In genomic region chr11:63573881-63574855, GRCh38 we compare ENCODE assay signal across 8 cellular contexts. TPM values are rescaled to one million over a fixed set of nuclear protein-coding genes. Genes with fewer than 3 reads are reported as not detected.
DNase-seq lines count a peak whose midpoint lies in the region; ATAC-seq, FAIRE-seq and TF ChIP-seq lines count a peak whose summit lies in the region.

No MANE protein-coding gene starts in this region.

- TF ChIP-seq CTCF in GM10248 (IDR thresholded peaks at IDR 0.05; ENCODE audit: control extremely low read depth, extremely low read depth, low read depth, missing control alignments) (no peak), K562 (IDR thresholded peaks at IDR 0.05 in 2 of 3, conservative IDR thresholded peaks at IDR 0.05 in 1 of 3; ENCODE audit: insufficient read depth in 2 of 3, low read depth in 1 of 3, low read length in 3 of 3) (peak; percentile 31 to 42 (median 38); a peak in 4 of 6 replicates), left lung (IDR thresholded peaks at IDR 0.05) (no peak), endothelial cell (IDR thresholded peaks at IDR 0.05; ENCODE audit: unreplicated experiment) (no peak)

- FAIRE-seq in K562 (lab: Jason Lieb, UNC): peak; percentile 93

- intact Hi-C loops in K562 (cut with micrococcal nuclease): no loop called here
- intact Hi-C loops in left lung (cut with DNase I): no loop called here

- no peaks in the 10 kb centered on the region for H4K20me1 ChIP-seq in K562 (replicated peaks; ENCODE audit: control insufficient read depth, insufficient read depth, low read length)

- H3K27me3 ChIP-seq in K562 (ENCODE audit: control insufficient read depth in 2 of 2, insufficient read depth in 2 of 2, low read length in 2 of 2) (no peaks in the 10 kb centered on the region), left lung (no peaks in the 10 kb centered on the region)

- H3K27ac ChIP-seq in K562 (ENCODE audit: extremely low read depth, low read depth, low read length): peak overlapping the region; percentile 61
- peak overlapping the region; percentile 74 for H3K27ac ChIP-seq in left lung

- H3K79me2 ChIP-seq in K562 (ENCODE audit: control insufficient read depth, insufficient read depth, low read length): no peaks in the 10 kb centered on the region

- WGBS in K562 (ENCODE audit: insufficient coverage, low coverage, missing lambda C conversion rate): 34% methylated on average over 15 of the region's 15 CpGs

- H3K9me1 ChIP-seq in K562 (ENCODE audit: control insufficient read depth, insufficient read depth, low read length): no peaks in the 10 kb centered on the region

- H3K9ac ChIP-seq in K562 (ENCODE audit: insufficient read depth in 1 of 2, low read depth in 2 of 2, low read length in 2 of 2): peak overlapping the region in 1 of 2 experiments; percentile 52; a peak in 2 of 4 replicates

- peak overlapping the region; percentile 79 for H3K4me3 Mint-ChIP-seq in stimulated activated naive CD8-positive, alpha-beta T cell treated with anti-CD3 and anti-CD28 coated beads, Interleukin-15, Interleukin-2, amounts not matched to agents 100 ng/mL and 50 ng/mL, for 24 hours
- no peak overlapping the region for H3K4me3 Mint-ChIP-seq in endothelial cell (ENCODE audit: unreplicated experiment)

- ATAC-seq in K562 (peak; percentile 99), left lung (peak; percentile 97)

- peak; percentile 20 to 42 for TF ChIP-seq RAD21 in K562 (CRISPR knock-in tag; conservative IDR thresholded peaks at IDR 0.05 in 1 of 2, IDR thresholded peaks at IDR 0.05 in 1 of 2)

- peaks cover 27% of the 10 kb centered on the region for H3K4me1 Mint-ChIP-seq in stimulated activated naive CD8-positive, alpha-beta T cell treated with anti-CD3 and anti-CD28 coated beads, Interleukin-15, Interleukin-2, amounts not matched to agents 100 ng/mL and 50 ng/mL, for 24 hours (ENCODE audit: low read depth)
- H3K4me1 Mint-ChIP-seq in endothelial cell (ENCODE audit: unreplicated experiment): no peaks in the 10 kb centered on the region

- BruUV-seq in K562 (replicated peaks; lab: Mats Ljungman, UMichigan): no TSS peak

- H3K9me3 Mint-ChIP-seq in stimulated activated naive CD8-positive, alpha-beta T cell treated with anti-CD3 and anti-CD28 coated beads, Interleukin-15, Interleukin-2, amounts not matched to agents 100 ng/mL and 50 ng/mL, for 24 hours: no peaks in the 10 kb centered on the region
- H3K9me3 Mint-ChIP-seq in endothelial cell (ENCODE audit: unreplicated experiment): no peaks in the 10 kb centered on the region

- H3K36me3 Mint-ChIP-seq in stimulated activated naive CD8-positive, alpha-beta T cell treated with anti-CD3 and anti-CD28 coated beads, Interleukin-15, Interleukin-2, amounts not matched to agents 100 ng/mL and 50 ng/mL, for 24 hours (ENCODE audit: low read depth): peaks cover 3% of the 10 kb centered on the region
- peaks cover 12% of the 10 kb centered on the region for H3K36me3 Mint-ChIP-seq in endothelial cell (ENCODE audit: low read depth, unreplicated experiment)

- TF ChIP-seq POLR2A in K562 (conservative IDR thresholded peaks at IDR 0.05): peak; percentile 46

- peak overlapping the region; percentile 88 for H2AFZ ChIP-seq in K562 (ENCODE audit: low read depth, low read length)

- no peaks in the 10 kb centered on the region for H3K27me3 Mint-ChIP-seq in stimulated activated naive CD8-positive, alpha-beta T cell treated with anti-CD3 and anti-CD28 coated beads, Interleukin-15, Interleukin-2, amounts not matched to agents 100 ng/mL and 50 ng/mL, for 24 hours
- no peaks in the 10 kb centered on the region for H3K27me3 Mint-ChIP-seq in endothelial cell (ENCODE audit: unreplicated experiment)

- H3K27ac Mint-ChIP-seq in stimulated activated naive CD8-positive, alpha-beta T cell treated with anti-CD3 and anti-CD28 coated beads, Interleukin-15, Interleukin-2, amounts not matched to agents 100 ng/mL and 50 ng/mL, for 24 hours: peak overlapping the region; percentile 84
- H3K27ac Mint-ChIP-seq in endothelial cell (ENCODE audit: unreplicated experiment): no peak overlapping the region

- peak overlapping the region; percentile 72 for H3K4me2 ChIP-seq in K562 (ENCODE audit: insufficient read depth, low read length)

- peak overlapping the region; percentile 7; the same call in 1 of the 2 replicates for H3K4me3 ChIP-seq in K562
- peak overlapping the region; percentile 2 to 28 for H3K4me3 ChIP-seq in left lung

- TF ChIP-seq EP300 in K562 (IDR thresholded peaks at IDR 0.05; ENCODE audit: low read length): peak; percentile 27; the same call in 1 of the 2 replicates

- DNase-seq in A172 (ENCODE audit: low spot score): peak; percentile 74
- DNase-seq in GM10248 (ENCODE audit: extremely low spot score): peak; percentile 26
- peak; percentile 90 for DNase-seq in NCI-H2029 (lab: John Stamatoyannopoulos, UW)
- peak; percentile 34 to 90 (median 64) for DNase-seq in K562 (ENCODE audit: extremely low read depth in 1 of 4, low spot score in 3 of 4)
- peak in 1 of 2 donors; percentile 45 for DNase-seq in left lung
- DNase-seq in endothelial cell (ENCODE audit: low spot score): no peak
- no peak for DNase-seq in NCI-H748 (lab: John Stamatoyannopoulos, UW; ENCODE audit: unreplicated experiment)

- CTCF ChIA-PET in GM10248 (lab: Yijun Ruan, JAX): interaction anchor here (1.1 kb wide), 2 partner anchors 10 to 13 kb away, joined by 3 to 5 read pairs; no protein-coding TSS in a partner anchor
- CTCF ChIA-PET in K562 (lab: Yijun Ruan, JAX; ENCODE audit: low intra/inter-chr PET ratio): no interaction called here

- peaks cover 3% of the 10 kb centered on the region; the same call in 1 of the 2 replicates for H3K9me3 ChIP-seq in K562 (replicated peaks; ENCODE audit: control insufficient read depth, insufficient read depth, low read depth, low read length)
- H3K9me3 ChIP-seq in left lung: no peaks in the 10 kb centered on the region

- POLR2A ChIA-PET in GM10248 (lab: Yijun Ruan, JAX) (interaction anchor here (0.7 kb wide), 1 partner anchor 1739 kb away, joined by 5 read pairs; no protein-coding TSS in a partner anchor), K562 (lab: Yijun Ruan, JAX) (interaction anchor here (0.6 to 1.5 kb wide), 6 partner anchors 9 to 95 kb away, joined by 3 to 6 read pairs (median 3); partner anchors contain the start of gene LGALS12)

- in situ Hi-C loops in K562 (cut with MboI): no loop called here

- H3K4me1 ChIP-seq in K562 (replicated peaks in 1 of 2; ENCODE audit: control insufficient read depth in 2 of 2, insufficient read depth in 2 of 2, low read length in 2 of 2): peaks cover 6 to 15% of the 10 kb centered on the region in 2 experiments; a peak in 3 of 5 replicates
- peaks cover 22 to 23% of the 10 kb centered on the region in 2 donors for H3K4me1 ChIP-seq in left lung

- H3K36me3 ChIP-seq in K562 (ENCODE audit: control insufficient read depth, insufficient read depth, low read length) (no peaks in the 10 kb centered on the region), left lung (no peaks in the 10 kb centered on the region)

RNA-seq across cellular contexts. Expression of gene PLAAT2, which starts 11.0 kb away (rescaled TPM):
- total RNA-seq in A172 (2014; rRNA removed; shearing (Covaris generic)): 0.28 TPM in 1 of 2 replicates, not detected in the other
- not detected in 2 replicates for total RNA-seq in K562 (2011; cell fraction: chromatin; rRNA removed; ENCODE audit: low replicate concordance)
- total RNA-seq in K562 (2011; cell fraction: nucleolus; rRNA removed): not detected in 2 replicates
- total RNA-seq in K562 (2011; cell fraction: nucleoplasm; rRNA removed): not detected in 2 replicates
- not detected in 2 replicates for total RNA-seq in K562 (2014; rRNA removed)
- not detected in 2 replicates for total RNA-seq in K562 (2014; rRNA removed; fragmentation: Illumina TruSeq; extraction: Trizol)
- not detected in 2 replicates for total RNA-seq in K562 (2015; rRNA removed; fragmentation: Illumina TruSeq; extraction: Trizol)
- not detected in 2 replicates for total RNA-seq in K562 (2021)
- polyA plus RNA-seq in K562 (2011; rRNA removed): not detected in 2 replicates
- polyA plus RNA-seq in K562 (2011; cell fraction: cytosol; rRNA removed): not detected in 2 replicates
- polyA plus RNA-seq in K562 (2011; cell fraction: nucleus; rRNA removed): not detected in 2 replicates
- not detected in 2 replicates for polyA plus RNA-seq in K562 (2012)
- not detected in 2 replicates for polyA plus RNA-seq in K562 (2014; fragmentation: Illumina TruSeq; extraction: Trizol)
- not detected for polyA plus RNA-seq in K562 (2014; fragmentation: Nextera tagmentation; extraction: Ambion mirVana)
- polyA plus RNA-seq in K562 (2014; rRNA removed): not detected in 2 replicates
- not detected in 2 replicates for polyA minus RNA-seq in K562 (2011; rRNA and poly(A)+ RNA removed)
- polyA minus RNA-seq in K562 (2011; cell fraction: cytosol; rRNA and poly(A)+ RNA removed): not detected in 2 replicates
- polyA minus RNA-seq in K562 (2011; cell fraction: nucleus; rRNA and poly(A)+ RNA removed): not detected in 2 replicates
- 1 to 10 TPM; 5.0 to 6.0 TPM for total RNA-seq in left lung
- total RNA-seq in endothelial cell (ENCODE audit: unreplicated experiment): not detected

RNA-seq across cellular contexts. Expression of gene PLAAT4, which starts 37.6 kb away (rescaled TPM):
- total RNA-seq in A172 (2014; rRNA removed; shearing (Covaris generic)): 11.9 and 22.4 TPM in 2 replicates
- not detected in 2 replicates for total RNA-seq in K562 (2011; cell fraction: chromatin; rRNA removed; ENCODE audit: low replicate concordance)
- 0.67 TPM in 1 of 2 replicates, not detected in the other for total RNA-seq in K562 (2011; cell fraction: nucleolus; rRNA removed)
- total RNA-seq in K562 (2011; cell fraction: nucleoplasm; rRNA removed): 0.51 TPM in 1 of 2 replicates, not detected in the other
- total RNA-seq in K562 (2014; rRNA removed) (0.37 TPM in 1 of 2 replicates, not detected in the other), K562 (2014; rRNA removed; fragmentation: Illumina TruSeq; extraction: Trizol) (0.99 and 1.0 TPM in 2 replicates), K562 (2015; rRNA removed; fragmentation: Illumina TruSeq; extraction: Trizol) (2.0 and 3.0 TPM in 2 replicates), K562 (2021) (0.80 and 1.2 TPM in 2 replicates), left lung (100 to 1,000 TPM; 105 to 217 TPM), endothelial cell (ENCODE audit: unreplicated experiment) (not detected)
- polyA plus RNA-seq in K562 (2011; rRNA removed) (0.43 and 0.54 TPM in 2 replicates), K562 (2014; fragmentation: Illumina TruSeq; extraction: Trizol) (1.1 and 1.3 TPM in 2 replicates), K562 (2014; fragmentation: Nextera tagmentation; extraction: Ambion mirVana) (1 to 10 TPM; 1.2 to 2.1 TPM), K562 (2014; rRNA removed) (0.57 and 1.7 TPM in 2 replicates)
- 0.19 and 0.60 TPM in 2 replicates for polyA plus RNA-seq in K562 (2011; cell fraction: cytosol; rRNA removed)
- polyA plus RNA-seq in K562 (2011; cell fraction: nucleus; rRNA removed): 0.20 and 0.47 TPM in 2 replicates
- polyA plus RNA-seq in K562 (2012): 2.3 and 7.2 TPM in 2 replicates
- polyA minus RNA-seq in K562 (2011; rRNA and poly(A)+ RNA removed): 0.84 TPM in 1 of 2 replicates, not detected in the other
- polyA minus RNA-seq in K562 (2011; cell fraction: cytosol; rRNA and poly(A)+ RNA removed): 1.2 TPM in 1 of 2 replicates, not detected in the other
- polyA minus RNA-seq in K562 (2011; cell fraction: nucleus; rRNA and poly(A)+ RNA removed): not detected in 2 replicates

RNA-seq across cellular contexts. Expression of gene PLAAT3, which starts 40.1 kb away (rescaled TPM):
- total RNA-seq in A172 (2014; rRNA removed; shearing (Covaris generic)): 45.4 and 60.1 TPM in 2 replicates
- 0.60 and 1.1 TPM in 2 replicates for total RNA-seq in K562 (2011; cell fraction: chromatin; rRNA removed; ENCODE audit: low replicate concordance)
- total RNA-seq in K562 (2011; cell fraction: nucleolus; rRNA removed): 0.33 and 1.1 TPM in 2 replicates
- total RNA-seq in K562 (2011; cell fraction: nucleoplasm; rRNA removed): 0.88 and 0.92 TPM in 2 replicates
- total RNA-seq in K562 (2014; rRNA removed): 1.2 and 1.7 TPM in 2 replicates
- 0.77 and 1.2 TPM in 2 replicates for total RNA-seq in K562 (2014; rRNA removed; fragmentation: Illumina TruSeq; extraction: Trizol)
- total RNA-seq in K562 (2015; rRNA removed; fragmentation: Illumina TruSeq; extraction: Trizol): 0.60 and 1.4 TPM in 2 replicates
- total RNA-seq in K562 (2021): 2.7 TPM in 2 replicates
- polyA plus RNA-seq in K562 (2011; rRNA removed): 1.3 and 2.0 TPM in 2 replicates
- polyA plus RNA-seq in K562 (2011; cell fraction: cytosol; rRNA removed): 1.6 and 3.9 TPM in 2 replicates
- 0.73 and 0.92 TPM in 2 replicates for polyA plus RNA-seq in K562 (2011; cell fraction: nucleus; rRNA removed)
- 3.4 and 5.8 TPM in 2 replicates for polyA plus RNA-seq in K562 (2012)
- 0.80 and 1.6 TPM in 2 replicates for polyA plus RNA-seq in K562 (2014; fragmentation: Illumina TruSeq; extraction: Trizol)
- polyA plus RNA-seq in K562 (2014; fragmentation: Nextera tagmentation; extraction: Ambion mirVana): 1 to 10 TPM; 1.3 to 1.9 TPM
- polyA plus RNA-seq in K562 (2014; rRNA removed): 0.96 and 1.4 TPM in 2 replicates
- polyA minus RNA-seq in K562 (2011; rRNA and poly(A)+ RNA removed): 2.3 and 4.8 TPM in 2 replicates
- polyA minus RNA-seq in K562 (2011; cell fraction: cytosol; rRNA and poly(A)+ RNA removed): 2.1 and 2.2 TPM in 2 replicates
- polyA minus RNA-seq in K562 (2011; cell fraction: nucleus; rRNA and poly(A)+ RNA removed): 0.54 and 0.67 TPM in 2 replicates
- 10 to 100 TPM; 74.2 to 86.4 TPM for total RNA-seq in left lung
- total RNA-seq in endothelial cell (ENCODE audit: unreplicated experiment): 14.1 TPM

Comparison
In these comparisons a context has a peak if more than half of its experiments do, and no peak if none do; other contexts are left out.
1. DNase-seq: peak in A172 (single experiment), GM10248 (single experiment), NCI-H2029 (single experiment) and K562 (4 of 4); none in endothelial cell (single experiment) and NCI-H748 (single experiment).
2. CTCF ChIP-seq: peak in K562 (3 of 3); none in GM10248 (single experiment), left lung (0 of 2) and endothelial cell (single experiment).